In genomic region chrX:86148024-86148511, GRCh38 we compare ENCODE assay signal across 8 cellular contexts. TPM values are rescaled to one million over a fixed set of nuclear protein-coding genes. Genes with fewer than 3 reads are reported as not detected.
DNase-seq lines count a peak whose midpoint lies in the region; ATAC-seq, FAIRE-seq and TF ChIP-seq lines count a peak whose summit lies in the region.

Gene DACH2 (plus strand): TSS chrX:86148451.

- intact Hi-C loops in endothelial cell of umbilical vein (cut with micrococcal nuclease): no loop called here

- CTCF ChIA-PET in activated CD4-positive, alpha-beta T cell treated with anti-CD3 and anti-CD28 coated beads, Interleukin-2, amount 10 ng/mL, durations not matched to agents 7 days and 5 days (lab: Charles Lee): no interaction called here
- CTCF ChIA-PET in endothelial cell of umbilical vein (lab: Charles Lee): no interaction called here

- H3K36me3 ChIP-seq in endothelial cell of umbilical vein (ENCODE audit: control insufficient read depth in 2 of 2, extremely low read depth in 1 of 2, insufficient read depth in 2 of 2, low read length in 2 of 2): no peaks in the 10 kb centered on the region

- H3K9me1 ChIP-seq in endothelial cell of umbilical vein (replicated peaks; ENCODE audit: control insufficient read depth, extremely low read depth, insufficient read depth, low read length): no peaks in the 10 kb centered on the region

- ATAC-seq in GM21576 (IDR thresholded peaks at IDR 0.05; ENCODE audit: unreplicated experiment) (peak; percentile 96), memory B cell (ENCODE audit: low read depth) (peak; percentile 81)

- peak within 1 kb of the TSS; percentile 94 for H2AFZ ChIP-seq in endothelial cell of umbilical vein (ENCODE audit: low read depth, low read length)

- peak within 1 kb of the TSS; percentile 14 to 45 (median 31) for H3K4me3 ChIP-seq in endothelial cell of umbilical vein (replicated peaks in 1 of 3; ENCODE audit: insufficient read depth in 1 of 3, low read depth in 1 of 3, low read length in 3 of 3)

- no peaks in the 10 kb centered on the region for H3K79me2 ChIP-seq in endothelial cell of umbilical vein (ENCODE audit: control insufficient read depth, insufficient read depth, low read length)

- H3K9ac ChIP-seq in endothelial cell of umbilical vein (replicated peaks; ENCODE audit: extremely low read depth, insufficient read depth, low read length): no peak within 1 kb of the TSS

- peaks cover 7% of the 10 kb centered on the region for H3K4me1 Mint-ChIP-seq in activated CD4-positive, alpha-beta T cell treated with anti-CD3 and anti-CD28 coated beads, Interleukin-2, amount 10 ng/mL, durations not matched to agents 7 days and 5 days
- peaks cover 5% of the 10 kb centered on the region for H3K4me1 Mint-ChIP-seq in memory B cell

- peaks cover 32% of the 10 kb centered on the region for H3K27me3 Mint-ChIP-seq in activated CD4-positive, alpha-beta T cell treated with anti-CD3 and anti-CD28 coated beads, Interleukin-2, amount 10 ng/mL, durations not matched to agents 7 days and 5 days
- peaks cover 13% of the 10 kb centered on the region for H3K27me3 Mint-ChIP-seq in memory B cell

- H3K27ac Mint-ChIP-seq in activated CD4-positive, alpha-beta T cell treated with anti-CD3 and anti-CD28 coated beads, Interleukin-2, amount 10 ng/mL, durations not matched to agents 7 days and 5 days: no peak within 1 kb of the TSS
- H3K27ac Mint-ChIP-seq in memory B cell: no peak within 1 kb of the TSS

- no TSS peak for BruUV-seq in endothelial cell of umbilical vein (replicated peaks; lab: Mats Ljungman, UMichigan)

- POLR2A ChIA-PET in activated CD4-positive, alpha-beta T cell treated with anti-CD3 and anti-CD28 coated beads, Interleukin-2, amount 10 ng/mL, durations not matched to agents 7 days and 5 days (lab: Charles Lee): no interaction called here
- POLR2A ChIA-PET in endothelial cell of umbilical vein (lab: Charles Lee): no interaction called here

- no peak for TF ChIP-seq POLR2A in endothelial cell of umbilical vein (IDR thresholded peaks at IDR 0.05; ENCODE audit: low read depth, low read length)

- H3K27me3 ChIP-seq in endothelial cell of umbilical vein (ENCODE audit: control insufficient read depth in 2 of 2, insufficient read depth in 2 of 2, low read length in 2 of 2): peaks cover 9 to 12% of the 10 kb centered on the region in 2 experiments

- dilution Hi-C loops in endothelial cell of umbilical vein (cut with MboI; ENCODE audit: extremely low pct_ligation_motif_present, low sequenced_read_pairs): no loop called here

- no peaks in the 10 kb centered on the region for H4K20me1 ChIP-seq in endothelial cell of umbilical vein (replicated peaks; ENCODE audit: control insufficient read depth, extremely low read depth, insufficient read depth, low read length)

- no peaks in the 10 kb centered on the region for H3K36me3 Mint-ChIP-seq in activated CD4-positive, alpha-beta T cell treated with anti-CD3 and anti-CD28 coated beads, Interleukin-2, amount 10 ng/mL, durations not matched to agents 7 days and 5 days (ENCODE audit: low read depth)
- no peaks in the 10 kb centered on the region for H3K36me3 Mint-ChIP-seq in memory B cell

- H3K4me1 ChIP-seq in endothelial cell of umbilical vein (ENCODE audit: control insufficient read depth, extremely low read depth, insufficient read depth, low read length): peaks cover 5% of the 10 kb centered on the region

- no peak for TF ChIP-seq CTCF in endothelial cell of umbilical vein (IDR thresholded peaks at IDR 0.05; ENCODE audit: extremely low read depth in 1 of 2, insufficient read depth in 1 of 2, low read depth in 1 of 2, low read length in 2 of 2)

- H3K9me3 ChIP-seq in endothelial cell of umbilical vein (replicated peaks; ENCODE audit: control insufficient read depth, insufficient read depth, low read length): no peaks in the 10 kb centered on the region

- no peak within 1 kb of the TSS for H3K27ac ChIP-seq in endothelial cell of umbilical vein (ENCODE audit: insufficient read depth, low read depth, low read length)

- no peaks in the 10 kb centered on the region for H3K9me3 Mint-ChIP-seq in activated CD4-positive, alpha-beta T cell treated with anti-CD3 and anti-CD28 coated beads, Interleukin-2, amount 10 ng/mL, durations not matched to agents 7 days and 5 days
- H3K9me3 Mint-ChIP-seq in memory B cell: no peaks in the 10 kb centered on the region

- peak within 1 kb of the TSS; percentile 61 for H3K4me3 Mint-ChIP-seq in activated CD4-positive, alpha-beta T cell treated with anti-CD3 and anti-CD28 coated beads, Interleukin-2, amount 10 ng/mL, durations not matched to agents 7 days and 5 days
- H3K4me3 Mint-ChIP-seq in memory B cell: peak within 1 kb of the TSS; percentile 77

- peak within 1 kb of the TSS; percentile 82 for H3K4me2 ChIP-seq in endothelial cell of umbilical vein (ENCODE audit: insufficient read depth, low read length)

- DNase-seq in COLO829 (ENCODE audit: low spot score) (peak; percentile 23), NCI-H1092 (lab: John Stamatoyannopoulos, UW) (peak; percentile 47), endothelial cell of umbilical vein (ENCODE audit: low read depth, low spot score) (peak; percentile 47), memory B cell (ENCODE audit: low spot score in 2 of 2) (peak; percentile 0 to 14), dedifferentiated amniotic fluid mesenchymal stem cell (ENCODE audit: extremely low spot score) (no peak)
- peak; percentile 35 for DNase-seq in activated CD4-positive, alpha-beta T cell treated with anti-CD3 and anti-CD28 coated beads, Interleukin-2, amount 10 ng/mL, durations not matched to agents 7 days and 5 days
- DNase-seq in stimulated activated CD4-positive, alpha-beta T cell treated with anti-CD3 and anti-CD28 coated beads, TNF-alpha, amount 100 ng/mL, for 24 hours (ENCODE audit: low read depth in 3 of 3): peak in 2 of 3 experiments; percentile 11 to 48

- peak; percentile 62 for FAIRE-seq in endothelial cell of umbilical vein (lab: Jason Lieb, UNC)

TF ChIP-seq in endothelial cell of umbilical vein, 7 proteins besides CTCF, POLR2A, EP300 and RAD21:
- TF ChIP-seq FOS (IDR thresholded peaks at IDR 0.05; ENCODE audit: borderline replicate concordance, insufficient read depth, low read length) (no peak), MAX (IDR thresholded peaks at IDR 0.05; ENCODE audit: insufficient read depth, insufficient read length) (no peak), EZH2 (IDR thresholded peaks at IDR 0.05; ENCODE audit: borderline replicate concordance, low read depth, low read length, severe bottlenecking) (no peak), MYC (IDR thresholded peaks at IDR 0.05; ENCODE audit: low read depth, low read length) (no peak), GATA2 (IDR thresholded peaks at IDR 0.05; ENCODE audit: insufficient read depth, insufficient read length, low read depth, low read length) (no peak), POLR2AphosphoS5 (IDR thresholded peaks at IDR 0.05; ENCODE audit: insufficient read depth, low read depth, low read length) (no peak)

RNA-seq across cellular contexts. Expression of gene DACH2, which starts in this region (rescaled TPM):
- not detected for total RNA-seq in activated CD4-positive, alpha-beta T cell treated with anti-CD3 and anti-CD28 coated beads, Interleukin-2, amount 10 ng/mL, durations not matched to agents 7 days and 5 days
- total RNA-seq in endothelial cell of umbilical vein: not detected in 2 replicates
- polyA plus RNA-seq in endothelial cell of umbilical vein: not detected in 2 replicates
- polyA plus RNA-seq in endothelial cell of umbilical vein (2011; cell fraction: cytosol; rRNA removed): not detected in 2 replicates
- not detected in 2 replicates for polyA plus RNA-seq in endothelial cell of umbilical vein (2011; cell fraction: nucleus; rRNA removed)
- not detected in 2 replicates for polyA plus RNA-seq in endothelial cell of umbilical vein (2012)
- not detected in 2 replicates for polyA minus RNA-seq in endothelial cell of umbilical vein
- not detected for polyA minus RNA-seq in endothelial cell of umbilical vein (2011; cell fraction: cytosol; rRNA and poly(A)+ RNA removed)
- not detected in 2 replicates for polyA minus RNA-seq in endothelial cell of umbilical vein (2011; cell fraction: nucleus; rRNA and poly(A)+ RNA removed)

Comparison
In these comparisons a context has a peak if more than half of its experiments do, and no peak if none do; other contexts are left out.
1. Peak in DNase-seq in activated CD4-positive, alpha-beta T cell treated with anti-CD3 and anti-CD28 coated beads, Interleukin-2, amount 10 ng/mL, durations not matched to agents 7 days and 5 days; RNA of the gene not detected or under 1 TPM.
2. Peak in DNase-seq, H3K4me3 ChIP-seq and H3K4me2 ChIP-seq in endothelial cell of umbilical vein; RNA of the gene not detected or under 1 TPM.